In the genomic region with DNA sequence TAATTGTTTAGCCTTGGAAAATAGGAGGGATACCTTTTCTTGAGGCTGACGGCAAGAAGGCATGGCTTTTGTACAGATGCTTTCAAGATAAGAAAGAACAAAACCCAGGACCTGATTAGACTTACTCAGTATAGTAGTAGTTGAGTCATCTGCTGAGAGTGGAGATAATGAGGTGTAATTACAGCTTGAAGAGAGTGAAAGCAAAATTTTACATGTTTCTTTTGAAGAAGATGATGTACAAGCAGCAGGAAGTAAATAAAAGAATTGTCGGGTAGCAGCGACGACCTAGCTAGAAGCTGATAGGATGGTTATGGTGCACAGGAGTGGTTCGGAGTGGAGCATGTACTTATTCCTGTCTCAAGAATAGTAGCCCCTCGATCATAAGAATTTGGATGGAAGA, we compare ENCODE assay signal across 20 cellular contexts. TPM values are rescaled to one million over a fixed set of nuclear protein-coding genes. Genes with fewer than 3 reads are reported as not detected.
DNase-seq lines count a peak whose midpoint lies in the region; ATAC-seq and TF ChIP-seq lines count a peak whose summit lies in the region.
"Had no signal": no experiment of that assay in that cellular context is flagged by ENCODE, and none has a peak within 500 bp of the region (broad histone marks: within the 10 kb centered on the region; RNA-seq: fewer than 3 reads in every experiment).

No MANE protein-coding gene starts in this region.

- no peaks in the 10 kb centered on the region for H3K4me1 Mint-ChIP-seq in MCF 10A (ENCODE audit: insufficient read depth, unreplicated experiment)

- H3K4me3 Mint-ChIP-seq in MCF 10A (ENCODE audit: unreplicated experiment) = no peak overlapping the region
- H3K4me3 Mint-ChIP-seq: activated naive CD8-positive, alpha-beta T cell had no signal

- no peak overlapping the region for H3K27ac ChIP-seq in breast epithelium
- no peak overlapping the region for H3K27ac ChIP-seq in lower lobe of right lung
- peak overlapping the region; percentile 81 to 84 for H3K27ac ChIP-seq in uterus
- H3K27ac ChIP-seq: SJCRH30 had no signal

- H3K4me3 ChIP-seq in breast epithelium (peak overlapping the region in 2 of 3 donors; percentile 1 to 36), lower lobe of right lung (peak overlapping the region; percentile 2), uterus (peak overlapping the region; percentile 14 to 27)
- H3K4me3 ChIP-seq: SJCRH30 had no signal

- no peaks in the 10 kb centered on the region for H3K9me3 Mint-ChIP-seq in MCF 10A (ENCODE audit: unreplicated experiment)

- intact Hi-C loops in breast epithelium (cut with DNase I; ENCODE audit: low total_unique reads) = no loop called here
- intact Hi-C loops in MCF 10A (cut with micrococcal nuclease) = loop anchor here (5.0 kb wide), 1 partner anchor 33 kb away; no protein-coding TSS in a partner anchor
- intact Hi-C loops in lower lobe of right lung (cut with DNase I) = no loop called here
- intact Hi-C loops in uterus (cut with DNase I; ENCODE audit: low total_unique reads) = no loop called here

- no peak overlapping the region for H3K27ac Mint-ChIP-seq in MCF 10A (ENCODE audit: low read depth, unreplicated experiment)
- H3K27ac Mint-ChIP-seq: activated naive CD8-positive, alpha-beta T cell had no signal

- no peaks in the 10 kb centered on the region for H3K4me1 ChIP-seq in breast epithelium
- no peaks in the 10 kb centered on the region for H3K4me1 ChIP-seq in lower lobe of right lung
- H3K4me1 ChIP-seq in uterus = no peaks in the 10 kb centered on the region
- H3K4me1 ChIP-seq: BE2C, SJCRH30 had no signal

- no peaks in the 10 kb centered on the region for H3K36me3 ChIP-seq in breast epithelium
- H3K36me3 ChIP-seq in lower lobe of right lung = no peaks in the 10 kb centered on the region
- no peaks in the 10 kb centered on the region for H3K36me3 ChIP-seq in uterus
- H3K36me3 ChIP-seq: BE2C had no signal

- TF ChIP-seq CTCF in breast epithelium (IDR thresholded peaks at IDR 0.05) = no peak
- no peak for TF ChIP-seq CTCF in MCF 10A (IDR thresholded peaks at IDR 0.05; ENCODE audit: unreplicated experiment)
- TF ChIP-seq CTCF in lower lobe of right lung (IDR thresholded peaks at IDR 0.05) = no peak
- no peak for TF ChIP-seq CTCF in uterus (IDR thresholded peaks at IDR 0.05)

- ATAC-seq in lower lobe of right lung (no peak), GM18511 (IDR thresholded peaks at IDR 0.05; ENCODE audit: unreplicated experiment) (no peak)
- ATAC-seq: right cardiac atrium had no signal

- no peaks in the 10 kb centered on the region for H3K36me3 Mint-ChIP-seq in MCF 10A (ENCODE audit: insufficient read depth, unreplicated experiment)

- H3K27me3 ChIP-seq in breast epithelium = no peaks in the 10 kb centered on the region
- no peaks in the 10 kb centered on the region for H3K27me3 ChIP-seq in lower lobe of right lung (ENCODE audit: low read depth)
- no peaks in the 10 kb centered on the region for H3K27me3 ChIP-seq in uterus
- H3K27me3 ChIP-seq: SJCRH30 had no signal

- no TSS peak for BruUV-seq in MCF 10A (replicated peaks; lab: Mats Ljungman, UMichigan)

- H3K27me3 Mint-ChIP-seq in MCF 10A (ENCODE audit: insufficient read depth, unreplicated experiment) = no peaks in the 10 kb centered on the region
- H3K27me3 Mint-ChIP-seq: activated naive CD8-positive, alpha-beta T cell had no signal

- CTCF ChIA-PET in MCF 10A (lab: Yijun Ruan, JAX) = interaction anchor here (0.9 to 2.0 kb wide), 3 partner anchors 12 to 139 kb away, joined by 3 to 4 read pairs (median 3); no protein-coding TSS in a partner anchor

- no peak for TF ChIP-seq POLR2A in breast epithelium (IDR thresholded peaks at IDR 0.05)
- TF ChIP-seq POLR2A in uterus (IDR thresholded peaks at IDR 0.05) = no peak

- no peaks in the 10 kb centered on the region for H3K9me3 ChIP-seq in breast epithelium
- no peaks in the 10 kb centered on the region for H3K9me3 ChIP-seq in lower lobe of right lung
- H3K9me3 ChIP-seq in uterus = no peaks in the 10 kb centered on the region
- H3K9me3 ChIP-seq: BE2C, SJCRH30 had no signal

- POLR2A ChIA-PET in MCF 10A (lab: Yijun Ruan, JAX) = interaction anchor here (0.6 kb wide), 1 partner anchor 626 kb away, joined by 5 read pairs; no protein-coding TSS in a partner anchor

- DNase-seq in breast epithelium (ENCODE audit: low spot score in 2 of 2) (no peak), MCF 10A (ENCODE audit: unreplicated experiment) (no peak), NOMO-1 treated with dmso at 0.1 percent for 144 hours (lab: John Stamatoyannopoulos, UW; ENCODE audit: unreplicated experiment) (peak; percentile 0), lower lobe of right lung (no peak), uterus (no peak), inferior parietal cortex (ENCODE audit: extremely low spot score) (no peak), kidney tubule cell (ENCODE audit: low spot score) (no peak)
- DNase-seq: BE2C; effector CD4-positive, alpha-beta T cell; foreskin fibroblast; mammary epithelial cell; MV-4-11; NCI-H2107; NK-92 treated with Interleukin-12 subunit alpha and Interleukin-12 subunit beta, amount 100 ng/mL, for 24 hours; right cardiac atrium; SJCRH30; stimulated activated CD4-positive, alpha-beta T cell treated with anti-CD3 and anti-CD28 coated beads, Interleukin-2, amount 100 ng/mL, for 48 hours had no signal

RNA-seq across cellular contexts. Expression of a gene that starts 6.6 kb away (rescaled TPM):
- 100 to 1,000 TPM in 1 of 3 donors, 10 to 100 TPM in 2; 25.2 to 137 (median 30.2) TPM for total RNA-seq in breast epithelium
- total RNA-seq in MCF 10A (2022) = not detected in 2 replicates
- 12.3 TPM for total RNA-seq in lower lobe of right lung
- total RNA-seq in uterus = 100 to 1,000 TPM in 3 of 4 donors, 10 to 100 TPM in 1; 77.8 to 286 (median 142) TPM
- total RNA-seq: activated CD8-positive, alpha-beta memory T cell treated with anti-CD3 and anti-CD28 coated beads for 36 hours; mammary epithelial cell had no signal

Comparison
In these comparisons a context has a peak if more than half of its experiments do, and no peak if none do; other contexts are left out.
1. RNA of a gene that starts 6.6 kb away (total RNA-seq): 77.8 to 286 TPM in uterus, 25.2 to 137 TPM in breast epithelium and 12.3 TPM in lower lobe of right lung (single experiment); not detected in MCF 10A; every median in the first group is over 10 times any median in the second.
2. H3K27ac ChIP-seq: peak in uterus (2 of 2); none in breast epithelium (0 of 2) and lower lobe of right lung (single experiment).
3. Peak in every context shown above with its lines, with median percentiles within 50 percentile points of each other: H3K4me3 ChIP-seq.